22 cellular contexts compared by ENCODE assay signal in genomic region chr5:44997506-44997905, GRCh38.
"Had no signal": no experiment of that assay in that cellular context is flagged by ENCODE, and none has a peak within 500 bp of the region (broad histone marks: within the 10 kb centered on the region; RNA-seq: fewer than 3 reads in every experiment).

No MANE protein-coding gene starts in this region.

- H3K4me3 ChIP-seq: dorsolateral prefrontal cortex, heart left ventricle, lung, prostate gland, right lobe of liver, suprapubic skin, tibial artery, upper lobe of left lung, uterus had no signal

- H3K9me3 Mint-ChIP-seq: nephron; stimulated activated effector memory CD8-positive, alpha-beta T cell treated with anti-CD3 and anti-CD28 coated beads, Interleukin-12 subunit alpha, Interleukin-12 subunit beta, amount 100 ng/mL, for 72 hours had no signal

- H3K4me3 Mint-ChIP-seq: nephron; stimulated activated effector memory CD8-positive, alpha-beta T cell treated with anti-CD3 and anti-CD28 coated beads, Interleukin-12 subunit alpha, Interleukin-12 subunit beta, amount 100 ng/mL, for 72 hours had no signal

- H3K4me1 ChIP-seq: heart left ventricle, parathyroid adenoma, prostate gland, right lobe of liver, suprapubic skin, tibial artery, upper lobe of left lung, uterus had no signal

- ATAC-seq: heart left ventricle; left colon; left ventricle myocardium superior; right lobe of liver; stimulated activated effector memory CD8-positive, alpha-beta T cell treated with anti-CD3 and anti-CD28 coated beads, Interleukin-12 subunit alpha, Interleukin-12 subunit beta, amount 100 ng/mL, for 72 hours; stimulated activated naive CD8-positive, alpha-beta T cell treated with anti-CD3 and anti-CD28 coated beads, Interleukin-15, Interleukin-2, amounts not matched to agents 100 U/mL and 50 U/mL, for 24 hours had no signal

- H3K36me3 ChIP-seq: heart left ventricle, prostate gland, right lobe of liver, suprapubic skin, tibial artery, upper lobe of left lung, uterus had no signal

- H3K4me1 Mint-ChIP-seq: naive B cell; nephron; stimulated activated effector memory CD8-positive, alpha-beta T cell treated with anti-CD3 and anti-CD28 coated beads, Interleukin-12 subunit alpha, Interleukin-12 subunit beta, amount 100 ng/mL, for 72 hours had no signal

- H3K9ac ChIP-seq: parathyroid adenoma had no signal

- H3K79me2 ChIP-seq: parathyroid adenoma had no signal

- H3K27ac ChIP-seq: dorsolateral prefrontal cortex, heart left ventricle, parathyroid adenoma, prostate gland, right lobe of liver, suprapubic skin, tibial artery, upper lobe of left lung, uterus had no signal

- H3K27me3 ChIP-seq: dorsolateral prefrontal cortex, heart left ventricle, right lobe of liver, suprapubic skin, tibial artery, upper lobe of left lung, uterus had no signal

- DNase-seq: dorsolateral prefrontal cortex; effector CD8-positive, alpha-beta T cell; foreskin melanocyte; heart left ventricle; hippocampal formation; left colon; left ventricle myocardium superior; mesenchymal stem cell; naive B cell; right lobe of liver; stimulated activated CD4-positive, alpha-beta T cell treated with anti-CD3 and anti-CD28 coated beads, Interleukin-4, amount 100 ng/mL, for 1 hour; stimulated activated CD8-positive, alpha-beta memory T cell treated with anti-CD3 and anti-CD28 coated beads, Interleukin-4, amount 100 ng/mL, for 48 hours; stimulated activated naive CD8-positive, alpha-beta T cell treated with anti-CD3 and anti-CD28 coated beads, Interleukin-15, Interleukin-2, amounts not matched to agents 100 U/mL and 50 U/mL, for 24 hours; tibial artery; upper lobe of left lung; uterus had no signal

- H3K9me3 ChIP-seq: prostate gland, right lobe of liver, tibial artery, upper lobe of left lung, uterus had no signal

- H2AFZ ChIP-seq: parathyroid adenoma had no signal

- H3K36me3 Mint-ChIP-seq: naive B cell; stimulated activated effector memory CD8-positive, alpha-beta T cell treated with anti-CD3 and anti-CD28 coated beads, Interleukin-12 subunit alpha, Interleukin-12 subunit beta, amount 100 ng/mL, for 72 hours had no signal

- H3K27me3 Mint-ChIP-seq: naive B cell had no signal

- H3K27ac Mint-ChIP-seq: naive B cell; nephron; stimulated activated effector memory CD8-positive, alpha-beta T cell treated with anti-CD3 and anti-CD28 coated beads, Interleukin-12 subunit alpha, Interleukin-12 subunit beta, amount 100 ng/mL, for 72 hours had no signal
